ENCODE assay signal across 21 cellular contexts in the genomic region with DNA sequence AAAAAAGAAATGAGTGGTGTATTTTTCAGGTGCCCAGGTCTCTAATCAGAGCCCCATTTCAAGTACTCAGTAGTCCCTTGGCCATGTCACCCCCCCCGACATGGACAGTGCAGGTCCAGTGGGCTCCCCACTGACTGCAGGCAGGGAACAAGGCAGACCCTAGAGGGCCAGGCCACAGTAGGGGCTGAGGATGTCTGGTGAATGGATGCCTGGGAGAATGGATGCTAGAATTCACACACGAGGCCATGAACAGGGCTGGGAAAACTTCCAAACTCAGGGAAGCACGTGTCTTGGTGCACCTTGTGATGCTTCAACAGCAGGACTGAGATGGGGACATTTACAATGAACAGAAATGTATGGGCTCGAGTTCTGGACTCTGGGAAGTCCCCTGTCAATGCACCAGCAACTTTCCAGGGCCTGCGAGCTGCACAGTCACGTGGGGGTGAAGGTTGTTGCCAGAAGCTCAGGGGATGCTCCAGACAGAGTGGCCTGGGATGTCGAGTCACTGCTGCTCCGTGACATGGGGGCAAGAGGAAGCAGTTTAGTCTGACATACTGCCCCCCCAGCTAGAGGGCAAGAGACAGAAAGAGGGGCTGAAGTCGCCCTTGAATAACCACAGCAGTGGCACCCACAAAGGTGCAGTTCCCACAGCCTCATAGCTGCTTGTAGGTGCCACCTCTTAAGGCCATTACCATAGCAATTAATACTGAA. TPM values are rescaled to one million over a fixed set of nuclear protein-coding genes. Genes with fewer than 3 reads are reported as not detected.
DNase-seq lines count a peak whose midpoint lies in the region; ATAC-seq, FAIRE-seq and TF ChIP-seq lines count a peak whose summit lies in the region.
"Had no signal": no experiment of that assay in that cellular context is flagged by ENCODE, and none has a peak within 500 bp of the region (broad histone marks: within the 10 kb centered on the region; RNA-seq: fewer than 3 reads in every experiment).

No MANE protein-coding gene starts in this region.

- DNase-seq in CD4-positive, CD25-positive, alpha-beta regulatory T cell, result no peak
- DNase-seq in GM12892 (ENCODE audit: insufficient read length) (no peak), lower lobe of right lung (peak; percentile 11), RPMI8226 (no peak), putamen (ENCODE audit: low spot score) (no peak), brain microvascular endothelial cell (no peak)
- no peak for DNase-seq in activated CD8-positive, alpha-beta T cell treated with anti-CD3 and anti-CD28 coated beads for 36 hours
- DNase-seq: adrenal gland, cerebellar nuclear complex, endodermal cell, NCI-H1930, NCI-H524, nucleus accumbens, right cardiac atrium had no signal

- in situ Hi-C loops in brain microvascular endothelial cell (cut with HindIII; ENCODE audit: low pct_ligation_motif_present, low sequenced_read_pairs), result no loop called here

- peak overlapping the region in 3 of 4 donors; percentile 26 to 66 (median 32) for H3K4me3 Mint-ChIP-seq in CD4-positive, CD25-positive, alpha-beta regulatory T cell
- peak overlapping the region; percentile 37 for H3K4me3 Mint-ChIP-seq in activated CD8-positive, alpha-beta T cell treated with anti-CD3 and anti-CD28 coated beads for 36 hours
- H3K4me3 Mint-ChIP-seq: endodermal cell had no signal

- H3K27me3 Mint-ChIP-seq in CD4-positive, CD25-positive, alpha-beta regulatory T cell, result no peaks in the 10 kb centered on the region
- H3K27me3 Mint-ChIP-seq in activated CD8-positive, alpha-beta T cell treated with anti-CD3 and anti-CD28 coated beads for 36 hours, result no peaks in the 10 kb centered on the region

- intact Hi-C loops in activated CD8-positive, alpha-beta T cell treated with anti-CD3 and anti-CD28 coated beads for 36 hours (cut with micrococcal nuclease), result loop anchor here (5.0 kb wide), 1 partner anchor 37 kb away; no protein-coding TSS in a partner anchor
- intact Hi-C loops in lower lobe of right lung (cut with DNase I), result no loop called here

- CTCF ChIA-PET in activated CD8-positive, alpha-beta T cell treated with anti-CD3 and anti-CD28 coated beads for 36 hours (lab: Charles Lee), result interaction anchor here (1.5 to 1.9 kb wide), 2 partner anchors 38 to 210 kb away, joined by 3 to 7 read pairs; no protein-coding TSS in a partner anchor

- POLR2A ChIA-PET in activated CD8-positive, alpha-beta T cell treated with anti-CD3 and anti-CD28 coated beads for 36 hours (lab: Charles Lee), result interaction anchor here (0.7 to 1.5 kb wide), 4 partner anchors 9 to 105 kb away, joined by 3 to 4 read pairs (median 4); no protein-coding TSS in a partner anchor

- FAIRE-seq in GM12892 (lab: Jason Lieb, UNC), result peak; percentile 51
- FAIRE-seq: G401.6, keratinocyte had no signal

- H3K9me3 Mint-ChIP-seq in CD4-positive, CD25-positive, alpha-beta regulatory T cell, result no peaks in the 10 kb centered on the region
- H3K9me3 Mint-ChIP-seq in activated CD8-positive, alpha-beta T cell treated with anti-CD3 and anti-CD28 coated beads for 36 hours, result no peaks in the 10 kb centered on the region
- H3K9me3 Mint-ChIP-seq: endodermal cell had no signal

- peak overlapping the region; percentile 66 to 85 (median 76) for H3K27ac Mint-ChIP-seq in CD4-positive, CD25-positive, alpha-beta regulatory T cell
- peak overlapping the region; percentile 47 for H3K27ac Mint-ChIP-seq in activated CD8-positive, alpha-beta T cell treated with anti-CD3 and anti-CD28 coated beads for 36 hours
- H3K27ac Mint-ChIP-seq: endodermal cell had no signal

- H3K4me3 ChIP-seq in CD4-positive, CD25-positive, alpha-beta regulatory T cell (ENCODE audit: low read depth, low read length), result no peak overlapping the region
- no peak overlapping the region for H3K4me3 ChIP-seq in lower lobe of right lung
- no peak overlapping the region for H3K4me3 ChIP-seq in brain microvascular endothelial cell (ENCODE audit: low read depth, low read length)
- H3K4me3 ChIP-seq: adrenal gland had no signal

- H3K9me3 ChIP-seq in CD4-positive, CD25-positive, alpha-beta regulatory T cell (ENCODE audit: control insufficient read depth in 2 of 2, low read length in 2 of 2), result no peaks in the 10 kb centered on the region
- no peaks in the 10 kb centered on the region for H3K9me3 ChIP-seq in lower lobe of right lung
- H3K9me3 ChIP-seq: adrenal gland had no signal

- no peak for TF ChIP-seq CTCF in activated CD8-positive, alpha-beta T cell treated with anti-CD3 and anti-CD28 coated beads for 36 hours (IDR thresholded peaks at IDR 0.05)
- TF ChIP-seq CTCF in lower lobe of right lung (IDR thresholded peaks at IDR 0.05), result no peak
- TF ChIP-seq CTCF in brain microvascular endothelial cell (IDR thresholded peaks at IDR 0.05; ENCODE audit: low read depth, low read length, missing control alignments), result no peak

- ATAC-seq in CD4-positive, CD25-positive, alpha-beta regulatory T cell (ENCODE audit: low read depth in 2 of 2), result no peak
- no peak for ATAC-seq in activated CD8-positive, alpha-beta T cell treated with anti-CD3 and anti-CD28 coated beads for 36 hours
- ATAC-seq in lower lobe of right lung, result no peak
- ATAC-seq in GM18511 (IDR thresholded peaks at IDR 0.05; ENCODE audit: unreplicated experiment), result no peak
- ATAC-seq: Panc1, right cardiac atrium had no signal

- peaks cover 19% of the 10 kb centered on the region for H3K36me3 ChIP-seq in CD4-positive, CD25-positive, alpha-beta regulatory T cell (ENCODE audit: control insufficient read depth, insufficient read depth, low read length)
- peaks cover 19% of the 10 kb centered on the region for H3K36me3 ChIP-seq in lower lobe of right lung
- H3K36me3 ChIP-seq in brain microvascular endothelial cell (replicated peaks), result no peaks in the 10 kb centered on the region
- H3K36me3 ChIP-seq: adrenal gland had no signal

- TF ChIP-seq POLR2A in GM12892 (IDR thresholded peaks at IDR 0.05; ENCODE audit: low read depth, low read length), result no peak

- H3K4me1 ChIP-seq in CD4-positive, CD25-positive, alpha-beta regulatory T cell (ENCODE audit: control insufficient read depth, insufficient read depth, low read length, poor library complexity, severe bottlenecking), result peaks cover 41% of the 10 kb centered on the region
- H3K4me1 ChIP-seq in lower lobe of right lung, result peaks cover 12% of the 10 kb centered on the region

- H3K27ac ChIP-seq in CD4-positive, CD25-positive, alpha-beta regulatory T cell (ENCODE audit: insufficient read depth, low read length, poor library complexity, severe bottlenecking), result peak overlapping the region; percentile 14
- H3K27ac ChIP-seq in lower lobe of right lung, result no peak overlapping the region
- H3K27ac ChIP-seq in brain microvascular endothelial cell, result no peak overlapping the region
- H3K27ac ChIP-seq: adrenal gland, VCaP had no signal

- H3K4me1 Mint-ChIP-seq in CD4-positive, CD25-positive, alpha-beta regulatory T cell, result peaks cover 0 to 59% (median 23%) of the 10 kb centered on the region in 4 donors
- H3K4me1 Mint-ChIP-seq in activated CD8-positive, alpha-beta T cell treated with anti-CD3 and anti-CD28 coated beads for 36 hours (ENCODE audit: low read depth), result peaks cover 58% of the 10 kb centered on the region

- no peaks in the 10 kb centered on the region for H3K27me3 ChIP-seq in CD4-positive, CD25-positive, alpha-beta regulatory T cell (ENCODE audit: control insufficient read depth, insufficient read depth, low read length)
- H3K27me3 ChIP-seq in lower lobe of right lung (ENCODE audit: low read depth) (no peaks in the 10 kb centered on the region), brain microvascular endothelial cell (replicated peaks) (no peaks in the 10 kb centered on the region)
- H3K27me3 ChIP-seq: adrenal gland had no signal

- H3K36me3 Mint-ChIP-seq in CD4-positive, CD25-positive, alpha-beta regulatory T cell, result peaks cover 12% of the 10 kb centered on the region
- H3K36me3 Mint-ChIP-seq in activated CD8-positive, alpha-beta T cell treated with anti-CD3 and anti-CD28 coated beads for 36 hours (ENCODE audit: low read depth), result peaks cover 37% of the 10 kb centered on the region

RNA-seq across cellular contexts. Expression of a gene that starts 3.1 kb away (rescaled TPM):
- total RNA-seq in CD4-positive, CD25-positive, alpha-beta regulatory T cell, result 49.0 TPM
- 100 to 1,000 TPM in 1 of 4 donors, 10 to 100 TPM in 3; 51.0 to 105 (median 75.6) TPM for polyA plus RNA-seq in CD4-positive, CD25-positive, alpha-beta regulatory T cell
- polyA plus RNA-seq in GM12892 (2012; ENCODE audit: missing spikeins), result 90.5 TPM
- total RNA-seq in activated CD8-positive, alpha-beta T cell treated with anti-CD3 and anti-CD28 coated beads for 36 hours, result 10 to 100 TPM; 66.0 to 66.5 TPM
- total RNA-seq in lower lobe of right lung, result 19.2 TPM

RNA-seq across cellular contexts. Expression of a gene that starts 16.8 kb away (rescaled TPM):
- 4.9 TPM for total RNA-seq in CD4-positive, CD25-positive, alpha-beta regulatory T cell
- polyA plus RNA-seq in CD4-positive, CD25-positive, alpha-beta regulatory T cell, result 1 to 10 TPM; 1.7 to 7.8 (median 2.2) TPM
- 15.6 TPM for polyA plus RNA-seq in GM12892 (2012; ENCODE audit: missing spikeins)
- 1 to 10 TPM; 6.8 to 7.1 TPM for total RNA-seq in activated CD8-positive, alpha-beta T cell treated with anti-CD3 and anti-CD28 coated beads for 36 hours
- 1.9 TPM for total RNA-seq in lower lobe of right lung
- total RNA-seq: endodermal cell, mesenteric fat pad, temporal lobe had no signal

RNA-seq across cellular contexts. Expression of a gene that starts 39.5 kb away (rescaled TPM):
- 17.6 TPM for total RNA-seq in CD4-positive, CD25-positive, alpha-beta regulatory T cell
- 10 to 100 TPM in 2 of 4 donors, 1 to 10 TPM in 2; 7.8 to 18.4 (median 10.4) TPM for polyA plus RNA-seq in CD4-positive, CD25-positive, alpha-beta regulatory T cell
- 11.1 TPM for polyA plus RNA-seq in GM12892 (2012; ENCODE audit: missing spikeins)
- 10 to 100 TPM; 20.7 to 25.0 TPM for total RNA-seq in activated CD8-positive, alpha-beta T cell treated with anti-CD3 and anti-CD28 coated beads for 36 hours
- total RNA-seq in lower lobe of right lung, result 9.5 TPM

RNA-seq across cellular contexts. Expression of a gene that starts 59.3 kb away (rescaled TPM):
- 24.4 TPM for total RNA-seq in CD4-positive, CD25-positive, alpha-beta regulatory T cell
- polyA plus RNA-seq in CD4-positive, CD25-positive, alpha-beta regulatory T cell, result 10 to 100 TPM; 14.4 to 24.7 (median 16.1) TPM
- polyA plus RNA-seq in GM12892 (2012; ENCODE audit: missing spikeins), result 10.2 TPM
- total RNA-seq in activated CD8-positive, alpha-beta T cell treated with anti-CD3 and anti-CD28 coated beads for 36 hours, result 10 to 100 TPM; 34.4 to 34.9 TPM
- total RNA-seq in lower lobe of right lung, result 3.0 TPM
